ENCODE assay signal across 8 cellular contexts in genomic region chr3:66428733-66429132, GRCh38.
DNase-seq lines count a peak whose midpoint lies in the region; ATAC-seq and FAIRE-seq lines count a peak whose summit lies in the region.

No MANE protein-coding gene starts in this region.

- peaks cover 0 to 25% of the 10 kb centered on the region in 2 donors for H3K36me3 Mint-ChIP-seq in activated naive CD4-positive, alpha-beta T cell treated with anti-CD3 and anti-CD28 coated beads, Interleukin-2, amount 50 U/mL, for 72 hours
- H3K36me3 Mint-ChIP-seq in stimulated activated effector memory CD8-positive, alpha-beta T cell treated with anti-CD3 and anti-CD28 coated beads, Interleukin-12 subunit alpha, Interleukin-12 subunit beta, amount 100 ng/mL, for 72 hours = no peaks in the 10 kb centered on the region

- DNase-seq in ELR (ENCODE audit: low read depth) = peak; percentile 94
- DNase-seq in NCI-H69 (lab: John Stamatoyannopoulos, UW) = peak; percentile 93
- no peak for DNase-seq in activated naive CD4-positive, alpha-beta T cell treated with anti-CD3 and anti-CD28 coated beads, Interleukin-2, amount 50 U/mL, for 72 hours (ENCODE audit: low spot score in 2 of 2)
- no peak for DNase-seq in CD1c-positive myeloid dendritic cell (ENCODE audit: extremely low spot score)
- no peak for DNase-seq in T-helper 1 cell
- no peak for DNase-seq in stimulated activated effector memory CD8-positive, alpha-beta T cell treated with anti-CD3 and anti-CD28 coated beads, Interleukin-12 subunit alpha, Interleukin-12 subunit beta, amount 100 ng/mL, for 72 hours (ENCODE audit: low spot score in 2 of 2)

- peaks cover 28 to 63% of the 10 kb centered on the region in 2 donors for H3K4me1 ChIP-seq in muscle layer of duodenum (ENCODE audit: control insufficient read depth in 1 of 2, insufficient read depth in 2 of 2, low read length in 2 of 2)

- H3K9me3 Mint-ChIP-seq in activated naive CD4-positive, alpha-beta T cell treated with anti-CD3 and anti-CD28 coated beads, Interleukin-2, amount 50 U/mL, for 72 hours = peaks cover 0 to 5% of the 10 kb centered on the region in 2 donors
- no peaks in the 10 kb centered on the region for H3K9me3 Mint-ChIP-seq in stimulated activated effector memory CD8-positive, alpha-beta T cell treated with anti-CD3 and anti-CD28 coated beads, Interleukin-12 subunit alpha, Interleukin-12 subunit beta, amount 100 ng/mL, for 72 hours

- H3K27me3 ChIP-seq in muscle layer of duodenum (ENCODE audit: low read depth, low read length) = no peaks in the 10 kb centered on the region

- no peak overlapping the region for H3K4me3 Mint-ChIP-seq in stimulated activated effector memory CD8-positive, alpha-beta T cell treated with anti-CD3 and anti-CD28 coated beads, Interleukin-12 subunit alpha, Interleukin-12 subunit beta, amount 100 ng/mL, for 72 hours

- peak overlapping the region; percentile 78 for H3K27ac ChIP-seq in muscle layer of duodenum (ENCODE audit: low read length)

- H3K9me3 ChIP-seq in muscle layer of duodenum (ENCODE audit: control insufficient read depth in 1 of 2, low read length in 2 of 2) = no peaks in the 10 kb centered on the region

- H3K36me3 ChIP-seq in muscle layer of duodenum (ENCODE audit: control insufficient read depth in 1 of 2, insufficient read depth in 2 of 2, low read length in 2 of 2) = peaks cover 0 to 4% of the 10 kb centered on the region in 2 donors

- no peak for ATAC-seq in activated naive CD4-positive, alpha-beta T cell treated with anti-CD3 and anti-CD28 coated beads, Interleukin-2, amount 50 U/mL, for 72 hours
- ATAC-seq in stimulated activated effector memory CD8-positive, alpha-beta T cell treated with anti-CD3 and anti-CD28 coated beads, Interleukin-12 subunit alpha, Interleukin-12 subunit beta, amount 100 ng/mL, for 72 hours = no peak

- H3K4me3 ChIP-seq in muscle layer of duodenum (ENCODE audit: low read depth in 1 of 2, low read length in 2 of 2) = no peak overlapping the region

- H3K4me1 Mint-ChIP-seq in stimulated activated effector memory CD8-positive, alpha-beta T cell treated with anti-CD3 and anti-CD28 coated beads, Interleukin-12 subunit alpha, Interleukin-12 subunit beta, amount 100 ng/mL, for 72 hours = peaks cover 58% of the 10 kb centered on the region

- no peak overlapping the region for H3K27ac Mint-ChIP-seq in activated naive CD4-positive, alpha-beta T cell treated with anti-CD3 and anti-CD28 coated beads, Interleukin-2, amount 50 U/mL, for 72 hours
- H3K27ac Mint-ChIP-seq in stimulated activated effector memory CD8-positive, alpha-beta T cell treated with anti-CD3 and anti-CD28 coated beads, Interleukin-12 subunit alpha, Interleukin-12 subunit beta, amount 100 ng/mL, for 72 hours = no peak overlapping the region

- peak; percentile 72 for FAIRE-seq in endometrium (lab: Jason Lieb, UNC)

Comparison
In these comparisons a context has a peak if more than half of its experiments do, and no peak if none do; other contexts are left out.
1. DNase-seq: peak in ELR (single experiment) and NCI-H69 (single experiment); none in activated naive CD4-positive, alpha-beta T cell treated with anti-CD3 and anti-CD28 coated beads, Interleukin-2, amount 50 U/mL, for 72 hours (0 of 2), CD1c-positive myeloid dendritic cell (single experiment), T-helper 1 cell (0 of 5) and stimulated activated effector memory CD8-positive, alpha-beta T cell treated with anti-CD3 and anti-CD28 coated beads, Interleukin-12 subunit alpha, Interleukin-12 subunit beta, amount 100 ng/mL, for 72 hours (0 of 2).